1 cellular context compared by ENCODE assay signal in the genomic region with DNA sequence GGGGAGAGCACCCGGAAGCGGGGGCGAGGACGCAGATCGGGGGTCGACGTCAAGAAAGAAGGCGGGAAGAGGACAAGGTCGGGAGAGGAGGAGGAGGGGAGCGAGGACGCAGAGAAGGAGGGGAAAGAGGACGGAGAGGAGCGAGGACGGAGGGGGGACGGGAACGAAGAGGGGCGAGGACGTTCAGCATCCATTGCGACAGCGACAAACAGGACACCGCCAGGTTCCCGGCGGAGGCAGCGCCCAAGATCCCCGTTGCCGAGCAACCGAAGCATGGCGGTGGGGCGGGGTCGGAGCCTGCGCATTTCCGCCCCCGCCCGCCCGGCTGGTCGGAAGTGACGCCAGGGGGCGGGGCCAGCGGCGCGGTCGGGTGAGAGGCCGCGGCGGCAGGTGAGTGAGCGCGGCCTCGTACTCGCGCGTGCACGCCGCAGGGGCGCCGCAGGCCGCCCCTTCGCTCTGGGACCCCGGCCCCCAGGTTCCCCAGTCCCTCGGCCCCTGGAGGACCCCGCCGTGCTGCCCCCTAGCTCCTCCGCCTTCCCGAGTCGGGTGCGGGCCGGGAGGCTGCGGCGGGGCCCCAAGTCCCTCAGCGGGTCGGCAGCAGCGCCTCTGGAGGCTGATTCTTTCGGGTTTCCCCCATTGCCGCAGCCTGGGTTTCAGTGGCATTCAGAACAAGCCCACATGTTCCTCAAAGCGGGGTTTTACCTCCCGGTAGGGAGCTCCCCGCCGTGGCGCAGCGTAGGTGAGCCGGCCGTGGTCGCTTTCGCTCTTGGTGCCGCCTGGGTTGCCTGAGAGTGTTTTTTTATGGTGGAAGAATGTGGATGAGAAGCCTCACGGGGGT.
TF ChIP-seq lines count a peak whose summit lies in the region.

A gene with protein sequence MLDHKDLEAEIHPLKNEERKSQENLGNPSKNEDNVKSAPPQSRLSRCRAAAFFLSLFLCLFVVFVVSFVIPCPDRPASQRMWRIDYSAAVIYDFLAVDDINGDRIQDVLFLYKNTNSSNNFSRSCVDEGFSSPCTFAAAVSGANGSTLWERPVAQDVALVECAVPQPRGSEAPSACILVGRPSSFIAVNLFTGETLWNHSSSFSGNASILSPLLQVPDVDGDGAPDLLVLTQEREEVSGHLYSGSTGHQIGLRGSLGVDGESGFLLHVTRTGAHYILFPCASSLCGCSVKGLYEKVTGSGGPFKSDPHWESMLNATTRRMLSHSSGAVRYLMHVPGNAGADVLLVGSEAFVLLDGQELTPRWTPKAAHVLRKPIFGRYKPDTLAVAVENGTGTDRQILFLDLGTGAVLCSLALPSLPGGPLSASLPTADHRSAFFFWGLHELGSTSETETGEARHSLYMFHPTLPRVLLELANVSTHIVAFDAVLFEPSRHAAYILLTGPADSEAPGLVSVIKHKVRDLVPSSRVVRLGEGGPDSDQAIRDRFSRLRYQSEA (plus strand): TSS at position 354 of the 838 bp plus-strand sequence. CDS start 19,593 bp downstream, outside the sequence.

TF ChIP-seq in K562, 482 proteins besides CTCF, POLR2A, EP300 and RAD21 (continued from another document and continues in another):
- TF ChIP-seq MYBL2 (IDR thresholded peaks at IDR 0.05; ENCODE audit: low read depth) (no peak), MYBL2 (CRISPR knock-in tag; IDR thresholded peaks at IDR 0.05; ENCODE audit: borderline replicate concordance) (no peak), NFE2L1 (tag; IDR thresholded peaks at IDR 0.05; ENCODE audit: borderline replicate concordance, low read depth) (no peak), ZNF175 (CRISPR knock-in tag; IDR thresholded peaks at IDR 0.05; ENCODE audit: low read depth) (no peak), CTBP1 (IDR thresholded peaks at IDR 0.05; ENCODE audit: borderline replicate concordance) (peak; percentile 93), SMAD2 (IDR thresholded peaks at IDR 0.05; ENCODE audit: low read depth, low read length) (no peak), ZNF780A (CRISPR knock-in tag; IDR thresholded peaks at IDR 0.05) (no peak), CBFA2T2 (conservative IDR thresholded peaks at IDR 0.05) (no peak), ZC3H11A (IDR thresholded peaks at IDR 0.05; ENCODE audit: low read depth, low read length) (no peak), ZNF551 (CRISPR knock-in tag; IDR thresholded peaks at IDR 0.05) (no peak), NEUROD1 (IDR thresholded peaks at IDR 0.05; ENCODE audit: borderline replicate concordance, low read depth, low read length, partially characterized antibody) (peak; percentile 8), HLTF (IDR thresholded peaks at IDR 0.05) (peak; percentile 90; the same call in 1 of the 2 replicates), POLR2H (tag; IDR thresholded peaks at IDR 0.05; ENCODE audit: low read depth) (peak; percentile 79), TCF3 (CRISPR knock-in tag; IDR thresholded peaks at IDR 0.05) (no peak), TGIF2 (CRISPR knock-in tag; IDR thresholded peaks at IDR 0.05) (no peak), POLR3G (IDR thresholded peaks at IDR 0.05; ENCODE audit: extremely low read depth, insufficient read length, insufficient replicate concordance) (no peak), CCAR2 (IDR thresholded peaks at IDR 0.05; ENCODE audit: low read depth, low read length) (no peak), TSC22D4 (tag; IDR thresholded peaks at IDR 0.05) (no peak), YBX1 (IDR thresholded peaks at IDR 0.05) (no peak), HDAC6 (IDR thresholded peaks at IDR 0.05; ENCODE audit: low read depth, low read length) (no peak), ZNF41 (CRISPR knock-in tag; conservative IDR thresholded peaks at IDR 0.05) (no peak), L3MBTL2 (IDR thresholded peaks at IDR 0.05) (peak; percentile 85), ZNF174 (CRISPR knock-in tag; IDR thresholded peaks at IDR 0.05) (no peak), SPI1 (IDR thresholded peaks at IDR 0.05; ENCODE audit: borderline replicate concordance, low read depth, low read length) (no peak), NR2C1 (IDR thresholded peaks at IDR 0.05) (no peak; the same call in 1 of the 2 replicates), NR2C1 (tag; IDR thresholded peaks at IDR 0.05) (no peak), ELF2 (CRISPR knock-in tag; IDR thresholded peaks at IDR 0.05) (no peak), RNF2 (IDR thresholded peaks at IDR 0.05) (no peak), FOS (IDR thresholded peaks at IDR 0.05; ENCODE audit: extremely low read depth, insufficient read length) (no peak)
- TF ChIP-seq, protein P1, sequence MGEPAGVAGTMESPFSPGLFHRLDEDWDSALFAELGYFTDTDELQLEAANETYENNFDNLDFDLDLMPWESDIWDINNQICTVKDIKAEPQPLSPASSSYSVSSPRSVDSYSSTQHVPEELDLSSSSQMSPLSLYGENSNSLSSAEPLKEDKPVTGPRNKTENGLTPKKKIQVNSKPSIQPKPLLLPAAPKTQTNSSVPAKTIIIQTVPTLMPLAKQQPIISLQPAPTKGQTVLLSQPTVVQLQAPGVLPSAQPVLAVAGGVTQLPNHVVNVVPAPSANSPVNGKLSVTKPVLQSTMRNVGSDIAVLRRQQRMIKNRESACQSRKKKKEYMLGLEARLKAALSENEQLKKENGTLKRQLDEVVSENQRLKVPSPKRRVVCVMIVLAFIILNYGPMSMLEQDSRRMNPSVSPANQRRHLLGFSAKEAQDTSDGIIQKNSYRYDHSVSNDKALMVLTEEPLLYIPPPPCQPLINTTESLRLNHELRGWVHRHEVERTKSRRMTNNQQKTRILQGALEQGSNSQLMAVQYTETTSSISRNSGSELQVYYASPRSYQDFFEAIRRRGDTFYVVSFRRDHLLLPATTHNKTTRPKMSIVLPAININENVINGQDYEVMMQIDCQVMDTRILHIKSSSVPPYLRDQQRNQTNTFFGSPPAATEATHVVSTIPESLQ (CRISPR knock-in tag; IDR thresholded peaks at IDR 0.05) = no peak; the same call in 1 of the 2 replicates
- TF ChIP-seq, protein P2, sequence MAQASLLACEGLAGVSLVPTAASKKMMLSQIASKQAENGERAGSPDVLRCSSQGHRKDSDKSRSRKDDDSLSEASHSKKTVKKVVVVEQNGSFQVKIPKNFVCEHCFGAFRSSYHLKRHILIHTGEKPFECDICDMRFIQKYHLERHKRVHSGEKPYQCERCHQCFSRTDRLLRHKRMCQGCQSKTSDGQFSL (CRISPR knock-in tag; IDR thresholded peaks at IDR 0.05) = no peak
- TF ChIP-seq, protein P2 (tag; IDR thresholded peaks at IDR 0.05) = no peak
- TF ChIP-seq, protein P3, sequence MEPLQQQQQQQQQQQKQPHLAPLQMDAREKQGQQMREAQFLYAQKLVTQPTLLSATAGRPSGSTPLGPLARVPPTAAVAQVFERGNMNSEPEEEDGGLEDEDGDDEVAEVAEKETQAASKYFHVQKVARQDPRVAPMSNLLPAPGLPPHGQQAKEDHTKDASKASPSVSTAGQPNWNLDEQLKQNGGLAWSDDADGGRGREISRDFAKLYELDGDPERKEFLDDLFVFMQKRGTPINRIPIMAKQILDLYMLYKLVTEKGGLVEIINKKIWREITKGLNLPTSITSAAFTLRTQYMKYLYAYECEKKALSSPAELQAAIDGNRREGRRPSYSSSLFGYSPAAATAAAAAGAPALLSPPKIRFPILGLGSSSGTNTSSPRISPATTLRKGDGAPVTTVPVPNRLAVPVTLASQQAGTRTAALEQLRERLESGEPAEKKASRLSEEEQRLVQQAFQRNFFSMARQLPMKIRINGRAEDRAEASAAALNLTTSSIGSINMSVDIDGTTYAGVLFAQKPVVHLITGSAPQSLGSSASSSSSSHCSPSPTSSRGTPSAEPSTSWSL (CRISPR knock-in tag; IDR thresholded peaks at IDR 0.05; ENCODE audit: borderline replicate concordance) = no peak
- TF ChIP-seq, protein P4, sequence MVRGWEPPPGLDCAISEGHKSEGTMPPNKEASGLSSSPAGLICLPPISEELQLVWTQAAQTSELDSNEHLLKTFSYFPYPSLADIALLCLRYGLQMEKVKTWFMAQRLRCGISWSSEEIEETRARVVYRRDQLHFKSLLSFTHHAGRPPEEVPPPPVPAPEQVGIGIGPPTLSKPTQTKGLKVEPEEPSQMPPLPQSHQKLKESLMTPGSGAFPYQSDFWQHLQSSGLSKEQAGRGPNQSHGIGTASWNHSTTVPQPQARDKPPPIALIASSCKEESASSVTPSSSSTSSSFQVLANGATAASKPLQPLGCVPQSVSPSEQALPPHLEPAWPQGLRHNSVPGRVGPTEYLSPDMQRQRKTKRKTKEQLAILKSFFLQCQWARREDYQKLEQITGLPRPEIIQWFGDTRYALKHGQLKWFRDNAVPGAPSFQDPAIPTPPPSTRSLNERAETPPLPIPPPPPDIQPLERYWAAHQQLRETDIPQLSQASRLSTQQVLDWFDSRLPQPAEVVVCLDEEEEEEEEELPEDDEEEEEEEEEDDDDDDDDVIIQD (CRISPR knock-in tag; IDR thresholded peaks at IDR 0.05) = no peak
- TF ChIP-seq, protein P5, sequence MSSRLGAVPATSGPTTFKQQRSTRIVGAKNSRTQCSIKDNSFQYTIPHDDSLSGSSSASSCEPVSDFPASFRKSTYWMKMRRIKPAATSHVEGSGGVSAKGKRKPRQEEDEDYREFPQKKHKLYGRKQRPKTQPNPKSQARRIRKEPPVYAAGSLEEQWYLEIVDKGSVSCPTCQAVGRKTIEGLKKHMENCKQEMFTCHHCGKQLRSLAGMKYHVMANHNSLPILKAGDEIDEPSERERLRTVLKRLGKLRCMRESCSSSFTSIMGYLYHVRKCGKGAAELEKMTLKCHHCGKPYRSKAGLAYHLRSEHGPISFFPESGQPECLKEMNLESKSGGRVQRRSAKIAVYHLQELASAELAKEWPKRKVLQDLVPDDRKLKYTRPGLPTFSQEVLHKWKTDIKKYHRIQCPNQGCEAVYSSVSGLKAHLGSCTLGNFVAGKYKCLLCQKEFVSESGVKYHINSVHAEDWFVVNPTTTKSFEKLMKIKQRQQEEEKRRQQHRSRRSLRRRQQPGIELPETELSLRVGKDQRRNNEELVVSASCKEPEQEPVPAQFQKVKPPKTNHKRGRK (tag; IDR thresholded peaks at IDR 0.05) = no peak
- TF ChIP-seq, protein P6, sequence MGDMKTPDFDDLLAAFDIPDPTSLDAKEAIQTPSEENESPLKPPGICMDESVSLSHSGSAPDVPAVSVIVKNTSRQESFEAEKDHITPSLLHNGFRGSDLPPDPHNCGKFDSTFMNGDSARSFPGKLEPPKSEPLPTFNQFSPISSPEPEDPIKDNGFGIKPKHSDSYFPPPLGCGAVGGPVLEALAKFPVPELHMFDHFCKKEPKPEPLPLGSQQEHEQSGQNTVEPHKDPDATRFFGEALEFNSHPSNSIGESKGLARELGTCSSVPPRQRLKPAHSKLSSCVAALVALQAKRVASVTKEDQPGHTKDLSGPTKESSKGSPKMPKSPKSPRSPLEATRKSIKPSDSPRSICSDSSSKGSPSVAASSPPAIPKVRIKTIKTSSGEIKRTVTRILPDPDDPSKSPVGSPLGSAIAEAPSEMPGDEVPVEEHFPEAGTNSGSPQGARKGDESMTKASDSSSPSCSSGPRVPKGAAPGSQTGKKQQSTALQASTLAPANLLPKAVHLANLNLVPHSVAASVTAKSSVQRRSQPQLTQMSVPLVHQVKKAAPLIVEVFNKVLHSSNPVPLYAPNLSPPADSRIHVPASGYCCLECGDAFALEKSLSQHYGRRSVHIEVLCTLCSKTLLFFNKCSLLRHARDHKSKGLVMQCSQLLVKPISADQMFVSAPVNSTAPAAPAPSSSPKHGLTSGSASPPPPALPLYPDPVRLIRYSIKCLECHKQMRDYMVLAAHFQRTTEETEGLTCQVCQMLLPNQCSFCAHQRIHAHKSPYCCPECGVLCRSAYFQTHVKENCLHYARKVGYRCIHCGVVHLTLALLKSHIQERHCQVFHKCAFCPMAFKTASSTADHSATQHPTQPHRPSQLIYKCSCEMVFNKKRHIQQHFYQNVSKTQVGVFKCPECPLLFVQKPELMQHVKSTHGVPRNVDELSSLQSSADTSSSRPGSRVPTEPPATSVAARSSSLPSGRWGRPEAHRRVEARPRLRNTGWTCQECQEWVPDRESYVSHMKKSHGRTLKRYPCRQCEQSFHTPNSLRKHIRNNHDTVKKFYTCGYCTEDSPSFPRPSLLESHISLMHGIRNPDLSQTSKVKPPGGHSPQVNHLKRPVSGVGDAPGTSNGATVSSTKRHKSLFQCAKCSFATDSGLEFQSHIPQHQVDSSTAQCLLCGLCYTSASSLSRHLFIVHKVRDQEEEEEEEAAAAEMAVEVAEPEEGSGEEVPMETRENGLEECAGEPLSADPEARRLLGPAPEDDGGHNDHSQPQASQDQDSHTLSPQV (IDR thresholded peaks at IDR 0.05) = no peak; the same call in 1 of the 2 replicates
- TF ChIP-seq, protein P7, sequence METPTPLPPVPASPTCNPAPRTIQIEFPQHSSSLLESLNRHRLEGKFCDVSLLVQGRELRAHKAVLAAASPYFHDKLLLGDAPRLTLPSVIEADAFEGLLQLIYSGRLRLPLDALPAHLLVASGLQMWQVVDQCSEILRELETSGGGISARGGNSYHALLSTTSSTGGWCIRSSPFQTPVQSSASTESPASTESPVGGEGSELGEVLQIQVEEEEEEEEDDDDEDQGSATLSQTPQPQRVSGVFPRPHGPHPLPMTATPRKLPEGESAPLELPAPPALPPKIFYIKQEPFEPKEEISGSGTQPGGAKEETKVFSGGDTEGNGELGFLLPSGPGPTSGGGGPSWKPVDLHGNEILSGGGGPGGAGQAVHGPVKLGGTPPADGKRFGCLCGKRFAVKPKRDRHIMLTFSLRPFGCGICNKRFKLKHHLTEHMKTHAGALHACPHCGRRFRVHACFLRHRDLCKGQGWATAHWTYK (CRISPR knock-in tag; IDR thresholded peaks at IDR 0.05) = peak; percentile 61; the same call in 1 of the 2 replicates
- TF ChIP-seq, protein P8, sequence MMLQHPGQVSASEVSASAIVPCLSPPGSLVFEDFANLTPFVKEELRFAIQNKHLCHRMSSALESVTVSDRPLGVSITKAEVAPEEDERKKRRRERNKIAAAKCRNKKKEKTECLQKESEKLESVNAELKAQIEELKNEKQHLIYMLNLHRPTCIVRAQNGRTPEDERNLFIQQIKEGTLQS (IDR thresholded peaks at IDR 0.05) = no peak
- TF ChIP-seq, protein P8 (CRISPR knock-in tag; conservative IDR thresholded peaks at IDR 0.05) = no peak
- TF ChIP-seq, protein P9, sequence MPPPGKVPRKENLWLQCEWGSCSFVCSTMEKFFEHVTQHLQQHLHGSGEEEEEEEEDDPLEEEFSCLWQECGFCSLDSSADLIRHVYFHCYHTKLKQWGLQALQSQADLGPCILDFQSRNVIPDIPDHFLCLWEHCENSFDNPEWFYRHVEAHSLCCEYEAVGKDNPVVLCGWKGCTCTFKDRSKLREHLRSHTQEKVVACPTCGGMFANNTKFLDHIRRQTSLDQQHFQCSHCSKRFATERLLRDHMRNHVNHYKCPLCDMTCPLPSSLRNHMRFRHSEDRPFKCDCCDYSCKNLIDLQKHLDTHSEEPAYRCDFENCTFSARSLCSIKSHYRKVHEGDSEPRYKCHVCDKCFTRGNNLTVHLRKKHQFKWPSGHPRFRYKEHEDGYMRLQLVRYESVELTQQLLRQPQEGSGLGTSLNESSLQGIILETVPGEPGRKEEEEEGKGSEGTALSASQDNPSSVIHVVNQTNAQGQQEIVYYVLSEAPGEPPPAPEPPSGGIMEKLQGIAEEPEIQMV (tag; conservative IDR thresholded peaks at IDR 0.05; ENCODE audit: low read depth) = no peak
